In genomic region chr17:32486701-32487459, GRCh38 we compare ENCODE assay signal across 8 cellular contexts. TPM values are rescaled to one million over a fixed set of nuclear protein-coding genes. Genes with fewer than 3 reads are reported as not detected.
DNase-seq lines count a peak whose midpoint lies in the region; FAIRE-seq and TF ChIP-seq lines count a peak whose summit lies in the region.

CDK5R1 (plus strand) TSS chr17:32486993; CDS start chr17:32487621, 628 bp downstream.

- CTCF ChIA-PET in HEK293T (lab: Yijun Ruan, JAX), result interaction anchor here (1.0 to 1.3 kb wide), 4 partner anchors 25 to 390 kb away, joined by 3 to 5 read pairs (median 4); partner anchors contain the start of genes MYO1D and PSMD11

- H3K9me3 ChIP-seq in kidney (ENCODE audit: control insufficient read depth in 1 of 2, low read length in 2 of 2), result no peaks in the 10 kb centered on the region

- H3K4me3 ChIP-seq in GM12865 (ENCODE audit: low read depth, low read length), result peak within 1 kb of the TSS; percentile 47
- peak within 1 kb of the TSS; percentile 47 to 59 for H3K4me3 ChIP-seq in cardiac fibroblast (replicated peaks in 1 of 2; ENCODE audit: low read depth in 2 of 2, low read length in 2 of 2)
- peak within 1 kb of the TSS; percentile 45 to 56 for H3K4me3 ChIP-seq in kidney (ENCODE audit: low read length in 2 of 2)

- peak within 1 kb of the TSS; percentile 24 to 53 for H3K9ac ChIP-seq in kidney (ENCODE audit: low read length in 2 of 2)

- FAIRE-seq in kidney (lab: Jason Lieb, UNC), result no peak

- intact Hi-C loops in kidney (cut with DNase I), result loop anchor here (10.0 kb wide), 1 partner anchor 268 kb away; no protein-coding TSS in a partner anchor

- H3K4me1 ChIP-seq in kidney (ENCODE audit: control insufficient read depth in 1 of 2, insufficient read depth in 1 of 2, low read depth in 1 of 2, low read length in 2 of 2), result peaks cover 4 to 15% of the 10 kb centered on the region in 2 donors

- peak within 1 kb of the TSS; percentile 100 for H3K27ac ChIP-seq in VCaP
- peak within 1 kb of the TSS; percentile 27 to 32 for H3K27ac ChIP-seq in kidney (ENCODE audit: low read depth in 2 of 2, low read length in 2 of 2)

- H3K36me3 ChIP-seq in kidney (ENCODE audit: control insufficient read depth in 1 of 2, insufficient read depth in 2 of 2, low read length in 2 of 2), result peaks cover 0 to 3% of the 10 kb centered on the region in 2 donors

- TF ChIP-seq CTCF in GM12865 (IDR thresholded peaks at IDR 0.05; ENCODE audit: insufficient read depth, low read depth, low read length, missing control alignments) (no peak), VCaP (conservative IDR thresholded peaks at IDR 0.05) (no peak), cardiac fibroblast (IDR thresholded peaks at IDR 0.05; ENCODE audit: low read depth, low read length) (no peak), kidney (IDR thresholded peaks at IDR 0.05; ENCODE audit: borderline replicate concordance, extremely low read depth, insufficient read depth) (no peak)

- peak; percentile 83 for DNase-seq in GM12865 (ENCODE audit: low read depth)
- DNase-seq in HEK293T (ENCODE audit: extremely low spot score), result peak; percentile 72
- peak; percentile 68 for DNase-seq in NCI-H1105 (lab: John Stamatoyannopoulos, UW)
- DNase-seq in cardiac fibroblast (ENCODE audit: low read depth in 2 of 2), result peak; percentile 65 to 72
- DNase-seq in kidney, result peak; percentile 85
- peak; percentile 80 for DNase-seq in stimulated activated CD4-positive, alpha-beta T cell treated with anti-CD3 and anti-CD28 coated beads, Interleukin-15, amount 100 ng/mL, for 24 hours
- DNase-seq in OCI-M2 (lab: John Stamatoyannopoulos, UW; ENCODE audit: unreplicated experiment), result no peak

- POLR2A ChIA-PET in HEK293T (lab: Yijun Ruan, JAX), result interaction anchor here (0.8 to 1.8 kb wide), 12 partner anchors 9 to 389 kb away, joined by 3 to 5 read pairs (median 4); partner anchors contain the start of gene PSMD11

TF ChIP-seq in HEK293T, 16 proteins besides CTCF, POLR2A, EP300 and RAD21:
- TF ChIP-seq SUZ12 (IDR thresholded peaks at IDR 0.05), result no peak
- TF ChIP-seq FOXM1 (IDR thresholded peaks at IDR 0.05; ENCODE audit: borderline replicate concordance), result peak; percentile 53; the same call in 1 of the 2 replicates
- no peak for TF ChIP-seq ZNF384 (IDR thresholded peaks at IDR 0.05)

RNA-seq across cellular contexts. Expression of gene CDK5R1, which starts in this region (rescaled TPM):
- 1.5 TPM for total RNA-seq in kidney
- 0.67 TPM for polyA plus RNA-seq in kidney (ENCODE audit: insufficient read depth, low read depth, low replicate concordance)
